ENCODE assay signal across 22 cellular contexts in genomic region chr11:86550757-86551156, GRCh38.
DNase-seq lines count a peak whose midpoint lies in the region; ATAC-seq and TF ChIP-seq lines count a peak whose summit lies in the region.
"Had no signal": no experiment of that assay in that cellular context is flagged by ENCODE, and none has a peak within 500 bp of the region (broad histone marks: within the 10 kb centered on the region; RNA-seq: fewer than 3 reads in every experiment).

No MANE protein-coding gene starts in this region.

- intact Hi-C loops in heart left ventricle (cut with DNase I) (loop anchor here in 2 of 10 donors (2.0 to 10.0 kb wide), 2 partner anchors 28 to 76 kb away; no protein-coding TSS in a partner anchor), left cardiac atrium (cut with DNase I) (no loop called here), esophagus muscularis mucosa (cut with DNase I) (no loop called here), sigmoid colon (cut with DNase I) (no loop called here)

- TF ChIP-seq EP300 in esophagus muscularis mucosa (IDR thresholded peaks at IDR 0.05) = no peak
- no peak for TF ChIP-seq EP300 in sigmoid colon (IDR thresholded peaks at IDR 0.05)
- no peak for TF ChIP-seq EP300 in upper lobe of left lung (IDR thresholded peaks at IDR 0.05)

- H3K27me3 ChIP-seq in heart left ventricle = no peaks in the 10 kb centered on the region
- H3K27me3 ChIP-seq in esophagus muscularis mucosa = no peaks in the 10 kb centered on the region
- H3K27me3 ChIP-seq in sigmoid colon = no peaks in the 10 kb centered on the region
- no peaks in the 10 kb centered on the region for H3K27me3 ChIP-seq in upper lobe of left lung
- H3K27me3 ChIP-seq: dorsolateral prefrontal cortex had no signal

- 93 to 100% (median 95%) methylated on average over 2 of the region's 2 CpGs for WGBS in heart left ventricle, 4 donors
- 100% methylated on average over 2 of the region's 2 CpGs for WGBS in esophagus muscularis mucosa
- 97 to 99% methylated on average over 2 of the region's 2 CpGs for WGBS in sigmoid colon, 2 donors
- WGBS in upper lobe of left lung, 2 donors = 94 to 95% methylated on average over 2 of the region's 2 CpGs

- H3K9me3 ChIP-seq in heart left ventricle (no peaks in the 10 kb centered on the region), esophagus muscularis mucosa (no peaks in the 10 kb centered on the region), sigmoid colon (no peaks in the 10 kb centered on the region), upper lobe of left lung (no peaks in the 10 kb centered on the region)

- H3K4me3 ChIP-seq in heart left ventricle = no peak overlapping the region
- H3K4me3 ChIP-seq in esophagus muscularis mucosa = no peak overlapping the region
- H3K4me3 ChIP-seq in sigmoid colon = no peak overlapping the region
- H3K4me3 ChIP-seq in upper lobe of left lung = no peak overlapping the region
- H3K4me3 ChIP-seq: dorsolateral prefrontal cortex had no signal

- no peak for TF ChIP-seq POLR2A in heart left ventricle (IDR thresholded peaks at IDR 0.05)
- no peak for TF ChIP-seq POLR2A in esophagus muscularis mucosa (IDR thresholded peaks at IDR 0.05; ENCODE audit: low read depth)
- no peak for TF ChIP-seq POLR2A in sigmoid colon (IDR thresholded peaks at IDR 0.05)
- no peak for TF ChIP-seq POLR2A in upper lobe of left lung (IDR thresholded peaks at IDR 0.05)

- peaks cover 5 to 58% (median 33%) of the 10 kb centered on the region in 12 donors for H3K4me1 ChIP-seq in heart left ventricle
- peaks cover 41 to 71% (median 56%) of the 10 kb centered on the region in 4 donors for H3K4me1 ChIP-seq in esophagus muscularis mucosa
- peaks cover 0 to 40% (median 23%) of the 10 kb centered on the region in 4 donors for H3K4me1 ChIP-seq in sigmoid colon
- H3K4me1 ChIP-seq in upper lobe of left lung = peaks cover 19 to 38% (median 23%) of the 10 kb centered on the region in 4 donors

- DNase-seq in heart left ventricle (no peak), left cardiac atrium (no peak), esophagus muscularis mucosa (ENCODE audit: extremely low spot score) (peak; percentile 57), sigmoid colon (no peak), upper lobe of left lung (no peak), kidney tubule cell (ENCODE audit: low spot score) (no peak), NCI-H187 treated with DMSO at 0.1 percent for 48 hours (lab: John Stamatoyannopoulos, UW) (no peak), COLO829 (ENCODE audit: low spot score) (no peak)
- DNase-seq: 8988T; activated CD8-positive, alpha-beta T cell treated with anti-CD3 and anti-CD28 coated beads, Interleukin-2, amount 10 ng/mL, durations not matched to agents 7 days and 5 days; activated gamma-delta T cell; central memory CD4-positive, alpha-beta T cell; DMS79; dorsolateral prefrontal cortex; MV-4-11; NCI-H1694 treated with DMSO at 0.1 percent for 48 hours; NCI-H526 treated with DMSO at 0.1 percent for 48 hours; nucleus accumbens; stimulated activated CD8-positive, alpha-beta memory T cell treated with anti-CD3 and anti-CD28 coated beads, Interleukin-4, amount 100 ng/mL, for 48 hours; substantia nigra had no signal

- TF ChIP-seq CTCF in heart left ventricle (IDR thresholded peaks at IDR 0.05) (no peak), esophagus muscularis mucosa (IDR thresholded peaks at IDR 0.05) (no peak), sigmoid colon (IDR thresholded peaks at IDR 0.05) (no peak), upper lobe of left lung (IDR thresholded peaks at IDR 0.05) (no peak)

- H3K36me3 ChIP-seq in heart left ventricle (peaks cover 0 to 11% (median 0%) of the 10 kb centered on the region in 9 donors), esophagus muscularis mucosa (peaks cover 0 to 8% (median 0%) of the 10 kb centered on the region in 4 donors), sigmoid colon (no peaks in the 10 kb centered on the region), upper lobe of left lung (no peaks in the 10 kb centered on the region)

- peak overlapping the region; percentile 29 to 89 (median 66) for H3K27ac ChIP-seq in heart left ventricle
- H3K27ac ChIP-seq in esophagus muscularis mucosa (replicated peaks in 1 of 4) = peak overlapping the region; percentile 23 to 54 (median 28)
- H3K27ac ChIP-seq in sigmoid colon = peak overlapping the region in 3 of 4 donors; percentile 4 to 56 (median 56)
- H3K27ac ChIP-seq in upper lobe of left lung = peak overlapping the region; percentile 20 to 77 (median 71)
- H3K27ac ChIP-seq: KMS-11 had no signal

- ATAC-seq in heart left ventricle (no peak), left cardiac atrium (no peak), upper lobe of left lung (ENCODE audit: low FRiP score in 2 of 2) (no peak)
- ATAC-seq: activated CD4-positive, CD25-positive, alpha-beta regulatory T cell treated with anti-CD3 and anti-CD28 coated beads, Interleukin-2, amount 50 U/mL, for 24 hours; activated CD8-positive, alpha-beta T cell treated with anti-CD3 and anti-CD28 coated beads, Interleukin-2, amount 10 ng/mL, durations not matched to agents 7 days and 5 days had no signal
